ENCODE assay signal across 15 cellular contexts in the genomic region with DNA sequence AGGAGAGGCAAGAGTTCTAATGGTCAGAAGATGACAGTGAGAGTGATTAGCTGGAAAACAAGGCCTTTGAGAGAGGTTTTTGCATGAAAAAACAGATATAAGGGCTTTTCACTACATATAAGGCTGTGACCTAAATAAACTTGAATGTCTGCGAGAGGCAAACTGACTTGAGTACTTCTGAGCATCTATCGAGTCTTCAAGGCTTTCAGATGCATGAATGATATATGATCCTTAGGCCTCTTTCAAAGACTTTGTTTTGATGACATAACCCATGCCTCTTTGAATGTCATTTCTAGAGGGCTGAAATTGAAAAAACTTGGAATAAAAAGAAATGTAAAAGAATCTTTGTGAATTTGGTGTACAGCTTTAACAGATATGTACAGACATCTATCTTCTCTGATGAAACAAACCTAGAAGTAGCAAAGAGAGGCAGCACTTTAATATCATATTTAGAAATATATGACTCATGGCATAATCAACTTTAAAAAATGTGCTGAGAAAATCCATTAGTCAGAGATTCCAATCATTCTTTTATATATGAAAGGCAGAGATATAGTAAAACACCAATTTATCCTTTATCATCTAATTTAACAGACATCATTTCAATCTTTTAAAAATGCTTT.
DNase-seq lines count a peak whose midpoint lies in the region; ATAC-seq, FAIRE-seq and TF ChIP-seq lines count a peak whose summit lies in the region.
"Had no signal": no experiment of that assay in that cellular context is flagged by ENCODE, and none has a peak within 500 bp of the region (broad histone marks: within the 10 kb centered on the region; RNA-seq: fewer than 3 reads in every experiment).

No MANE protein-coding gene starts in this region.

- H4K20me1 ChIP-seq in HCT116 (ENCODE audit: insufficient read depth) (no peaks in the 10 kb centered on the region), fibroblast of lung (ENCODE audit: control insufficient read depth, extremely low read depth, insufficient read depth, low read length) (no peaks in the 10 kb centered on the region)

- H3K36me3 ChIP-seq in HCT116 (ENCODE audit: control insufficient read depth in 1 of 2, insufficient read depth in 2 of 2, low read length in 2 of 2) (no peaks in the 10 kb centered on the region), RWPE2 (ENCODE audit: low read depth) (no peaks in the 10 kb centered on the region), fibroblast of lung (ENCODE audit: control insufficient read depth, insufficient read depth, low read length) (no peaks in the 10 kb centered on the region), kidney (ENCODE audit: control insufficient read depth in 1 of 2, insufficient read depth in 2 of 2, low read length in 2 of 2) (no peaks in the 10 kb centered on the region)
- H3K36me3 ChIP-seq: gastroesophageal sphincter, right atrium auricular region had no signal

- H3K4me1 ChIP-seq in HCT116 (ENCODE audit: control insufficient read depth in 1 of 2, insufficient read depth in 2 of 2, low read length in 2 of 2) = peaks cover 36 to 48% of the 10 kb centered on the region in 2 experiments
- H3K4me1 ChIP-seq in RWPE2 (ENCODE audit: insufficient read depth, poor library complexity, severe bottlenecking) = peaks cover 28% of the 10 kb centered on the region
- peaks cover 36% of the 10 kb centered on the region for H3K4me1 ChIP-seq in fibroblast of lung (ENCODE audit: control insufficient read depth, extremely low read depth, insufficient read depth, low read length)
- H3K4me1 ChIP-seq in kidney (ENCODE audit: control insufficient read depth in 1 of 2, insufficient read depth in 1 of 2, low read depth in 1 of 2, low read length in 2 of 2) = peaks cover 0 to 8% of the 10 kb centered on the region in 2 donors

- H3K4me3 ChIP-seq in HCT116 (replicated peaks in 1 of 2; ENCODE audit: low read depth in 1 of 2, low read length in 2 of 2) (no peak overlapping the region), RWPE2 (ENCODE audit: severe bottlenecking) (no peak overlapping the region), fibroblast of lung (replicated peaks in 1 of 4; ENCODE audit: control extremely low read depth in 1 of 4, insufficient read depth in 1 of 4, low read depth in 3 of 4, low read length in 4 of 4) (no peak overlapping the region), kidney (ENCODE audit: low read length in 2 of 2) (no peak overlapping the region)
- H3K4me3 ChIP-seq: gastroesophageal sphincter, right atrium auricular region had no signal

- no peak for FAIRE-seq in kidney (lab: Jason Lieb, UNC)

- no peak overlapping the region for H3K27ac ChIP-seq in HCT116 (ENCODE audit: low read depth, low read length)
- peak overlapping the region; percentile 77 for H3K27ac ChIP-seq in RWPE2 (ENCODE audit: poor library complexity, severe bottlenecking)
- no peak overlapping the region for H3K27ac ChIP-seq in fibroblast of lung (ENCODE audit: insufficient read depth, low read length)
- no peak overlapping the region for H3K27ac ChIP-seq in kidney (ENCODE audit: low read depth in 2 of 2, low read length in 2 of 2)
- H3K27ac ChIP-seq: gastroesophageal sphincter, HL-60 had no signal

- H3K9me3 ChIP-seq in HCT116 (ENCODE audit: control insufficient read depth in 1 of 2, insufficient read depth in 1 of 2, low read depth in 1 of 2, low read length in 2 of 2) (no peaks in the 10 kb centered on the region), RWPE2 (ENCODE audit: severe bottlenecking) (no peaks in the 10 kb centered on the region), fibroblast of lung (ENCODE audit: control insufficient read depth, insufficient read depth, low read depth, low read length) (no peaks in the 10 kb centered on the region), kidney (ENCODE audit: control insufficient read depth in 1 of 2, low read length in 2 of 2) (no peaks in the 10 kb centered on the region)
- H3K9me3 ChIP-seq: gastroesophageal sphincter, right atrium auricular region had no signal

- BruUV-seq in HCT116 (replicated peaks; lab: Mats Ljungman, UMichigan) = no TSS peak

- no peaks in the 10 kb centered on the region for H3K27me3 ChIP-seq in HCT116 (ENCODE audit: insufficient read depth, low read length)
- H3K27me3 ChIP-seq in RWPE2 (ENCODE audit: insufficient read depth, poor library complexity, severe bottlenecking) = no peaks in the 10 kb centered on the region
- H3K27me3 ChIP-seq in fibroblast of lung (ENCODE audit: control insufficient read depth, insufficient read depth, low read length) = no peaks in the 10 kb centered on the region
- H3K27me3 ChIP-seq: gastroesophageal sphincter, right atrium auricular region had no signal

- ATAC-seq in HCT116 (no peak), RWPE2 (ENCODE audit: low read depth) (peak; percentile 77), GM21447 (IDR thresholded peaks at IDR 0.05; ENCODE audit: unreplicated experiment) (no peak), HG02759 (IDR thresholded peaks at IDR 0.05; ENCODE audit: unreplicated experiment) (no peak)
- ATAC-seq: activated naive CD4-positive, alpha-beta T cell treated with anti-CD3 and anti-CD28 coated beads, Interleukin-2, amount 50 U/mL, for 72 hours; gastroesophageal sphincter; naive thymus-derived CD4-positive, alpha-beta T cell had no signal

- intact Hi-C loops in HCT116 (cut with micrococcal nuclease) = no loop called here
- intact Hi-C loops in kidney (cut with DNase I) = no loop called here

- H3K9me2 ChIP-seq in HCT116 (ENCODE audit: insufficient read depth) = no peaks in the 10 kb centered on the region

- peak overlapping the region; percentile 47 for H3K4me2 ChIP-seq in HCT116 (ENCODE audit: low read length)
- peak overlapping the region; percentile 26 for H3K4me2 ChIP-seq in fibroblast of lung (ENCODE audit: extremely low read depth, insufficient read depth, low read length)

- POLR2A ChIA-PET in HCT116 (lab: Charles Lee) = no interaction called here

- TF ChIP-seq CTCF in HCT116 (IDR thresholded peaks at IDR 0.05 in 2 of 3, conservative IDR thresholded peaks at IDR 0.05 in 1 of 3; ENCODE audit: borderline replicate concordance in 1 of 3, insufficient read depth in 1 of 3, low read depth in 2 of 3, low read length in 2 of 3) (no peak), RWPE2 (IDR thresholded peaks at IDR 0.05; ENCODE audit: poor library complexity, severe bottlenecking) (no peak), fibroblast of lung (conservative IDR thresholded peaks at IDR 0.05 in 1 of 2, IDR thresholded peaks at IDR 0.05 in 1 of 2; ENCODE audit: low read depth in 1 of 2, low read length in 2 of 2) (no peak), kidney (IDR thresholded peaks at IDR 0.05; ENCODE audit: borderline replicate concordance, extremely low read depth, insufficient read depth) (no peak)

- H2AFZ ChIP-seq in HCT116 (ENCODE audit: low read depth, low read length, poor library complexity, severe bottlenecking) = no peak overlapping the region
- no peak overlapping the region for H2AFZ ChIP-seq in fibroblast of lung (ENCODE audit: low read length)

- DNase-seq in HCT116 (ENCODE audit: low read depth, low spot score) (no peak), RWPE2 (ENCODE audit: low spot score) (no peak), fibroblast of lung (ENCODE audit: low read depth in 2 of 2) (peak; percentile 38 to 48), superior temporal gyrus (ENCODE audit: extremely low spot score) (peak; percentile 61), NCI-H2196 (lab: John Stamatoyannopoulos, UW; ENCODE audit: unreplicated experiment) (no peak), kidney (no peak)
- DNase-seq: naive thymus-derived CD4-positive, alpha-beta T cell; NCI-H510A treated with DMSO at 0.1 percent for 48 hours; SIG-M5 had no signal

- TF ChIP-seq RAD21 in HCT116 (IDR thresholded peaks at IDR 0.05; ENCODE audit: low read depth) = no peak

- no peak overlapping the region for H3K9ac ChIP-seq in HCT116 (ENCODE audit: low read length)
- H3K9ac ChIP-seq in fibroblast of lung (ENCODE audit: insufficient read depth, low read length) = no peak overlapping the region
- H3K9ac ChIP-seq in kidney (ENCODE audit: low read length in 2 of 2) = no peak overlapping the region

- TF ChIP-seq POLR2A in HCT116 (IDR thresholded peaks at IDR 0.05; ENCODE audit: borderline replicate concordance, extremely low read depth, insufficient read depth, insufficient read length) = no peak

- RAD21 ChIA-PET in HCT116 (lab: Charles Lee; ENCODE audit: low non-redundant PET in 1 of 2, low total read pairs in 2 of 2, uncharacterized antibody in 2 of 2, unreplicated experiment in 2 of 2) = no interaction called here

- CTCF ChIA-PET in HCT116 (lab: Charles Lee) = no interaction called here

- H3K79me2 ChIP-seq in HCT116 (ENCODE audit: insufficient read depth, low read length) (no peaks in the 10 kb centered on the region), fibroblast of lung (ENCODE audit: control insufficient read depth, insufficient read depth, low read length) (no peaks in the 10 kb centered on the region)

TF ChIP-seq in HCT116, 20 proteins besides CTCF, POLR2A, EP300 and RAD21:
- TF ChIP-seq CBX3 (IDR thresholded peaks at IDR 0.05; ENCODE audit: low read depth) = no peak
- TF ChIP-seq FOSL1 (IDR thresholded peaks at IDR 0.05; ENCODE audit: low read depth) = peak; percentile 53; the same call in 1 of the 2 replicates

Comparison
In these comparisons a context has a peak if more than half of its experiments do, and no peak if none do; other contexts are left out.
1. DNase-seq: peak in fibroblast of lung (2 of 2) and superior temporal gyrus (single experiment); none in HCT116 (single experiment), RWPE2 (single experiment), NCI-H2196 (single experiment) and kidney (single experiment).